8 cellular contexts compared by ENCODE assay signal in genomic region chr21:42063578-42064521, GRCh38. TPM values are rescaled to one million over a fixed set of nuclear protein-coding genes. Genes with fewer than 3 reads are reported as not detected.
DNase-seq lines count a peak whose midpoint lies in the region; ATAC-seq, FAIRE-seq and TF ChIP-seq lines count a peak whose summit lies in the region.

No MANE protein-coding gene starts in this region.

- ATAC-seq in GM21723 (IDR thresholded peaks at IDR 0.05; ENCODE audit: unreplicated experiment) (peak; percentile 29), pancreas (peak; percentile 63 to 86 (median 84)), GM19328 (IDR thresholded peaks at IDR 0.05; ENCODE audit: unreplicated experiment) (no peak), GM19463 (IDR thresholded peaks at IDR 0.05; ENCODE audit: unreplicated experiment) (no peak)

- peaks cover 0 to 12% (median 0%) of the 10 kb centered on the region in 3 donors for H3K4me1 ChIP-seq in pancreas

- H3K9me3 ChIP-seq in pancreas = no peaks in the 10 kb centered on the region

- intact Hi-C loops in pancreas (cut with DNase I) = no loop called here

- 55 to 64% methylated on average over 28 of the region's 28 CpGs for WGBS in pancreas, 2 donors

- no peaks in the 10 kb centered on the region for H3K36me3 ChIP-seq in pancreas

- no peaks in the 10 kb centered on the region for H3K27me3 ChIP-seq in pancreas

- no peaks in the 10 kb centered on the region for H3K9me3 Mint-ChIP-seq in activated naive CD4-positive, alpha-beta T cell treated with anti-CD3 and anti-CD28 coated beads, Interleukin-2, amount 50 U/mL, for 24 hours

- H3K36me3 Mint-ChIP-seq in activated naive CD4-positive, alpha-beta T cell treated with anti-CD3 and anti-CD28 coated beads, Interleukin-2, amount 50 U/mL, for 24 hours = no peaks in the 10 kb centered on the region

- peak; percentile 66 for TF ChIP-seq POLR2A in Raji (IDR thresholded peaks at IDR 0.05; ENCODE audit: insufficient read depth, low read depth, low read length)

- DNase-seq in DMS53 (lab: John Stamatoyannopoulos, UW) (peak; percentile 87), pancreas (peak in 3 of 6 donors; percentile 54 to 77 (median 74)), amygdala (lab: John Stamatoyannopoulos, UW) (no peak)

- no peak for FAIRE-seq in pancreas (lab: Jason Lieb, UNC)

- peak overlapping the region; percentile 76 for H3K27ac Mint-ChIP-seq in activated naive CD4-positive, alpha-beta T cell treated with anti-CD3 and anti-CD28 coated beads, Interleukin-2, amount 50 U/mL, for 24 hours

- no peak overlapping the region for H3K4me3 ChIP-seq in pancreas

- H3K27ac ChIP-seq in pancreas = peak overlapping the region in 1 of 4 donors; percentile 13

- peak overlapping the region; percentile 88 for H3K4me3 Mint-ChIP-seq in activated naive CD4-positive, alpha-beta T cell treated with anti-CD3 and anti-CD28 coated beads, Interleukin-2, amount 50 U/mL, for 24 hours

- no peak for TF ChIP-seq CTCF in pancreas (IDR thresholded peaks at IDR 0.05)

- H3K27me3 Mint-ChIP-seq in activated naive CD4-positive, alpha-beta T cell treated with anti-CD3 and anti-CD28 coated beads, Interleukin-2, amount 50 U/mL, for 24 hours = no peaks in the 10 kb centered on the region

- peaks cover 62% of the 10 kb centered on the region for H3K4me1 Mint-ChIP-seq in activated naive CD4-positive, alpha-beta T cell treated with anti-CD3 and anti-CD28 coated beads, Interleukin-2, amount 50 U/mL, for 24 hours

RNA-seq across cellular contexts. Expression of gene UMODL1, which starts 7.3 kb away (rescaled TPM):
- under 1 TPM in 1 of 6 donors, not detected in 5; 0.06 TPM for total RNA-seq in pancreas
- polyA plus RNA-seq in pancreas = under 1 TPM in 1 of 2 donors, not detected in 1; 0.02 TPM

RNA-seq across cellular contexts. Expression of gene ZBTB21, which starts 53.7 kb away (rescaled TPM):
- total RNA-seq in pancreas = 1 to 10 TPM; 4.8 to 9.5 (median 8.0) TPM
- 1 to 10 TPM; 2.9 to 3.2 TPM for polyA plus RNA-seq in pancreas

Comparison
In these comparisons a context has a peak if more than half of its experiments do, and no peak if none do; other contexts are left out.
1. ATAC-seq: peak in GM21723 (single experiment) and pancreas (4 of 4); none in GM19328 (single experiment) and GM19463 (single experiment).